ENCODE assay signal across 22 cellular contexts in genomic region chr19:43541920-43542650, GRCh38. TPM values are rescaled to one million over a fixed set of nuclear protein-coding genes. Genes with fewer than 3 reads are reported as not detected.
"Had no signal": no experiment of that assay in that cellular context is flagged by ENCODE, and none has a peak within 500 bp of the region (broad histone marks: within the 10 kb centered on the region; RNA-seq: fewer than 3 reads in every experiment).

No MANE protein-coding gene starts in this region.

- H3K4me1 Mint-ChIP-seq: IgD-negative memory B cell had no signal

- H3K27ac ChIP-seq: KMS-11 had no signal

- H3K27me3 Mint-ChIP-seq: IgD-negative memory B cell had no signal

- H3K9me3 ChIP-seq: SK-N-SH had no signal

- H3K4me3 ChIP-seq: K562 had no signal

- ATAC-seq: K562 had no signal

- DNase-seq: Kasumi-1, MM.1S, NCI-H1092 treated with DMSO at 0.1 percent for 48 hours, NCI-H1436, NCI-H187, NCI-H2029, NCI-H2081 treated with DMSO at 0.1 percent for 48 hours, NCI-H2171, NCI-H345, NCI-H446 treated with DMSO at 0.1 percent for 48 hours, NCI-H510A treated with DMSO at 0.1 percent for 48 hours, NCI-H69, NCI-H774, RPMI8226, SHP77, SK-N-SH had no signal

- H3K4me3 Mint-ChIP-seq: IgD-negative memory B cell had no signal

RNA-seq across cellular contexts. Expression of gene ZNF575, which starts 9.1 kb away (rescaled TPM):
- total RNA-seq: HT1080, M059J, SK-MEL-5 had no signal

RNA-seq across cellular contexts. Expression of gene PINLYP, which starts 33.5 kb away (rescaled TPM):
- total RNA-seq: SK-MEL-5 had no signal
